ENCODE assay signal across 10 cellular contexts in genomic region chr4:139227729-139228404, GRCh38. TPM values are rescaled to one million over a fixed set of nuclear protein-coding genes. Genes with fewer than 3 reads are reported as not detected.
DNase-seq lines count a peak whose midpoint lies in the region; ATAC-seq and TF ChIP-seq lines count a peak whose summit lies in the region.
"Had no signal": no experiment of that assay in that cellular context is flagged by ENCODE, and none has a peak within 500 bp of the region (broad histone marks: within the 10 kb centered on the region; RNA-seq: fewer than 3 reads in every experiment).

No MANE protein-coding gene starts in this region.

- intact Hi-C loops in PC-3 (cut with micrococcal nuclease) (loop anchor here (2.0 to 5.0 kb wide), 3 partner anchors 43 to 129 kb away; partner anchors contain the start of gene MGARP), colonic mucosa (cut with DNase I) (loop anchor here (5.0 kb wide), 1 partner anchor 69 kb away; no protein-coding TSS in a partner anchor)

- H3K9me3 ChIP-seq in PC-3 (ENCODE audit: low read length) (no peaks in the 10 kb centered on the region), colonic mucosa (no peaks in the 10 kb centered on the region)

- DNase-seq in GDM1 (lab: John Stamatoyannopoulos, UW), result peak; percentile 8
- DNase-seq in PC-3, result peak; percentile 27
- peak; percentile 14 for DNase-seq in iPS-NIHi11 (ENCODE audit: low spot score)
- DNase-seq in activated effector memory CD4-positive, alpha-beta T cell treated with anti-CD3 and anti-CD28 coated beads, Interleukin-2, amount 50 U/mL, for 16 hours, result no peak
- DNase-seq in NCI-H524 treated with DMSO at 0.1 percent for 48 hours (lab: John Stamatoyannopoulos, UW), result no peak
- DNase-seq in colonic mucosa, result no peak
- DNase-seq: NCI-H2081 treated with DMSO at 0.1 percent for 48 hours, nucleus accumbens had no signal

- H3K27ac ChIP-seq in PC-3 (ENCODE audit: low read length) (no peak overlapping the region), colonic mucosa (no peak overlapping the region)

- H4K20me1 ChIP-seq in PC-3 (ENCODE audit: low read length), result no peaks in the 10 kb centered on the region

- POLR2A ChIA-PET in PC-3 (lab: Charles Lee; ENCODE audit: unreplicated experiment), result no interaction called here

- BruUV-seq in PC-3 (replicated peaks; lab: Mats Ljungman, UMichigan), result no TSS peak

- no peaks in the 10 kb centered on the region for H3K79me2 ChIP-seq in PC-3 (ENCODE audit: low read length)

- no peaks in the 10 kb centered on the region for H3K36me3 ChIP-seq in PC-3 (ENCODE audit: low read depth, low read length)
- no peaks in the 10 kb centered on the region for H3K36me3 ChIP-seq in colonic mucosa

- no peak overlapping the region for H3K4me2 ChIP-seq in PC-3 (ENCODE audit: low read length)

- H3F3A ChIP-seq in PC-3 (ENCODE audit: low read length, unreplicated experiment), result no peaks in the 10 kb centered on the region

- H3K27me3 ChIP-seq in PC-3 (ENCODE audit: low read length) (no peaks in the 10 kb centered on the region), colonic mucosa (no peaks in the 10 kb centered on the region)

- peak; percentile 45 for ATAC-seq in GM21576 (IDR thresholded peaks at IDR 0.05; ENCODE audit: unreplicated experiment)
- ATAC-seq in PC-3, result peak; percentile 37; the same call in 1 of the 2 replicates
- ATAC-seq in HG02870 (IDR thresholded peaks at IDR 0.05; ENCODE audit: unreplicated experiment), result no peak

- H2AFZ ChIP-seq in PC-3 (ENCODE audit: low read length), result no peak overlapping the region

- no peak overlapping the region for H3K4me3 ChIP-seq in PC-3 (ENCODE audit: low read length)
- H3K4me3 ChIP-seq in colonic mucosa, result no peak overlapping the region

- H3K4me1 ChIP-seq in PC-3 (ENCODE audit: insufficient read depth, low read length) (no peaks in the 10 kb centered on the region), colonic mucosa (no peaks in the 10 kb centered on the region)

- no peaks in the 10 kb centered on the region for H3K9me2 ChIP-seq in PC-3 (replicated peaks; ENCODE audit: low read length)

- peak; percentile 46 for TF ChIP-seq CTCF in PC-3 (conservative IDR thresholded peaks at IDR 0.05; ENCODE audit: low read depth, low read length)
- no peak for TF ChIP-seq CTCF in colonic mucosa (IDR thresholded peaks at IDR 0.05)

- CTCF ChIA-PET in PC-3 (lab: Charles Lee), result interaction anchor here (1.2 kb wide), 1 partner anchor 197 kb away, joined by 3 read pairs; no protein-coding TSS in a partner anchor

- no peak overlapping the region for H3K9ac ChIP-seq in PC-3 (ENCODE audit: low read length)
- H3K9ac ChIP-seq in colonic mucosa (ENCODE audit: low read depth in 2 of 2, low read length in 2 of 2), result no peak overlapping the region

RNA-seq across cellular contexts. Expression of gene ELF2, which starts 50.8 kb away (rescaled TPM):
- total RNA-seq in PC-3 (2014; rRNA removed) (18.5 and 20.4 TPM in 2 replicates), colonic mucosa (10 to 100 TPM; 30.0 to 40.0 TPM)

RNA-seq across cellular contexts. Expression of gene MGARP, which starts 52.2 kb away (rescaled TPM):
- total RNA-seq in PC-3 (2014; rRNA removed), result 0.33 TPM in 1 of 2 replicates, not detected in the other
- under 1 TPM in 1 of 2 donors, not detected in 1; 0.32 TPM for total RNA-seq in colonic mucosa

Comparison
In these comparisons a context has a peak if more than half of its experiments do, and no peak if none do; other contexts are left out.
1. DNase-seq: peak in GDM1 (single experiment), PC-3 (single experiment) and iPS-NIHi11 (single experiment); none in activated effector memory CD4-positive, alpha-beta T cell treated with anti-CD3 and anti-CD28 coated beads, Interleukin-2, amount 50 U/mL, for 16 hours (single experiment), NCI-H524 treated with DMSO at 0.1 percent for 48 hours (single experiment) and colonic mucosa (single experiment).